ENCODE assay signal across 14 cellular contexts in genomic region chr7:34497153-34497777, GRCh38.
DNase-seq lines count a peak whose midpoint lies in the region; ATAC-seq, FAIRE-seq and TF ChIP-seq lines count a peak whose summit lies in the region.
"Had no signal": no experiment of that assay in that cellular context is flagged by ENCODE, and none has a peak within 500 bp of the region (broad histone marks: within the 10 kb centered on the region; RNA-seq: fewer than 3 reads in every experiment).

No MANE protein-coding gene starts in this region.

- no peak overlapping the region for H2AFZ ChIP-seq in HepG2 (ENCODE audit: low read length)
- no peak overlapping the region for H2AFZ ChIP-seq in OCI-LY7 (ENCODE audit: low read length)
- no peak overlapping the region for H2AFZ ChIP-seq in endothelial cell of umbilical vein (ENCODE audit: low read depth, low read length)

- H3K79me2 ChIP-seq in HepG2 (ENCODE audit: insufficient read depth, low read length), result no peaks in the 10 kb centered on the region
- H3K79me2 ChIP-seq in OCI-LY7 (ENCODE audit: insufficient read depth, low read depth, low read length), result no peaks in the 10 kb centered on the region
- no peaks in the 10 kb centered on the region for H3K79me2 ChIP-seq in endothelial cell of umbilical vein (ENCODE audit: control insufficient read depth, insufficient read depth, low read length)

- DNase-seq in HepG2 (ENCODE audit: low spot score) (no peak), right lobe of liver (no peak), OCI-LY7 (ENCODE audit: low spot score) (no peak), endothelial cell of umbilical vein (ENCODE audit: low read depth, low spot score) (no peak), urothelium cell line (ENCODE audit: low spot score) (peak; percentile 23), NOMO-1 treated with dmso at 0.1 percent for 144 hours (lab: John Stamatoyannopoulos, UW; ENCODE audit: unreplicated experiment) (no peak)
- DNase-seq: activated gamma-delta T cell treated with Interleukin-2 at 50 U/mL for 16 hours, colonic mucosa, NCI-H2171 treated with DMSO at 0.1 percent for 48 hours, substantia nigra had no signal

- no peak for TF ChIP-seq CTCF in HepG2 (CRISPR knock-in tag; IDR thresholded peaks at IDR 0.05)
- TF ChIP-seq CTCF in right lobe of liver (IDR thresholded peaks at IDR 0.05), result no peak
- peak; percentile 56 for TF ChIP-seq CTCF in OCI-LY7 (conservative IDR thresholded peaks at IDR 0.05; ENCODE audit: low read length)
- peak; percentile 12 to 34 for TF ChIP-seq CTCF in endothelial cell of umbilical vein (IDR thresholded peaks at IDR 0.05; ENCODE audit: extremely low read depth in 1 of 2, insufficient read depth in 1 of 2, low read depth in 1 of 2, low read length in 2 of 2)

- H3K4me1 ChIP-seq in HepG2 (ENCODE audit: insufficient read depth, low read length), result no peaks in the 10 kb centered on the region
- no peaks in the 10 kb centered on the region for H3K4me1 ChIP-seq in right lobe of liver
- H3K4me1 ChIP-seq in OCI-LY7 (ENCODE audit: insufficient read depth, low read length, poor library complexity, severe bottlenecking), result no peaks in the 10 kb centered on the region
- no peaks in the 10 kb centered on the region for H3K4me1 ChIP-seq in endothelial cell of umbilical vein (ENCODE audit: control insufficient read depth, extremely low read depth, insufficient read depth, low read length)
- H3K4me1 ChIP-seq: colonic mucosa had no signal

- in situ Hi-C loops in HepG2 (cut with HindIII; ENCODE audit: extremely low pct_ligation_motif_present, low pct_unique_long_range_greater_than_20kb), result no loop called here

- ATAC-seq in HepG2 (peak; percentile 58), right lobe of liver (no peak), GM21515 (IDR thresholded peaks at IDR 0.05; ENCODE audit: unreplicated experiment) (no peak), GM18502 (IDR thresholded peaks at IDR 0.05; ENCODE audit: poor library complexity, unreplicated experiment) (no peak)

- H3K27me3 ChIP-seq in HepG2 (ENCODE audit: control insufficient read depth in 1 of 2, insufficient read depth in 2 of 2, low read length in 2 of 2) (no peaks in the 10 kb centered on the region), right lobe of liver (no peaks in the 10 kb centered on the region), endothelial cell of umbilical vein (ENCODE audit: control insufficient read depth in 2 of 2, insufficient read depth in 2 of 2, low read length in 2 of 2) (no peaks in the 10 kb centered on the region)
- H3K27me3 ChIP-seq: colonic mucosa had no signal

- TF ChIP-seq POLR2A in HepG2 (IDR thresholded peaks at IDR 0.05; ENCODE audit: insufficient read depth in 1 of 2, low read depth in 2 of 2, low read length in 2 of 2) (no peak), right lobe of liver (IDR thresholded peaks at IDR 0.05) (no peak), endothelial cell of umbilical vein (IDR thresholded peaks at IDR 0.05; ENCODE audit: low read depth, low read length) (no peak)

- 87% methylated on average over 2 of the region's 4 CpGs for WGBS in HepG2 (ENCODE audit: low lambda C conversion rate)
- WGBS in right lobe of liver (ENCODE audit: insufficient coverage, low coverage, low lambda C conversion rate, missing lambda C conversion rate), result 43% methylated on average over 2 of the region's 4 CpGs

- no peaks in the 10 kb centered on the region for H3K9me3 ChIP-seq in HepG2 (ENCODE audit: low read length)
- H3K9me3 ChIP-seq in right lobe of liver, result no peaks in the 10 kb centered on the region
- H3K9me3 ChIP-seq in OCI-LY7 (ENCODE audit: low read length), result no peaks in the 10 kb centered on the region
- no peaks in the 10 kb centered on the region for H3K9me3 ChIP-seq in endothelial cell of umbilical vein (replicated peaks; ENCODE audit: control insufficient read depth, insufficient read depth, low read length)
- H3K9me3 ChIP-seq: colonic mucosa had no signal

- H3K9ac ChIP-seq in HepG2 (ENCODE audit: insufficient read depth, low read depth, low read length) (no peak overlapping the region), endothelial cell of umbilical vein (replicated peaks; ENCODE audit: extremely low read depth, insufficient read depth, low read length) (no peak overlapping the region)

- FAIRE-seq in HepG2 (lab: Jason Lieb, UNC), result no peak
- no peak for FAIRE-seq in endothelial cell of umbilical vein (lab: Jason Lieb, UNC)
- FAIRE-seq in urothelium cell line (lab: Jason Lieb, UNC), result no peak
- FAIRE-seq: GM12892 had no signal

- H3K4me2 ChIP-seq in HepG2 (ENCODE audit: low read depth, low read length) (no peak overlapping the region), OCI-LY7 (ENCODE audit: low read length) (no peak overlapping the region), endothelial cell of umbilical vein (ENCODE audit: insufficient read depth, low read length) (no peak overlapping the region)

- CTCF ChIA-PET in HepG2 (lab: Yijun Ruan, JAX; ENCODE audit: low intra/inter-chr PET ratio, low total read pairs), result no interaction called here
- CTCF ChIA-PET in OCI-LY7 (lab: Charles Lee; ENCODE audit: unreplicated experiment), result no interaction called here
- CTCF ChIA-PET in endothelial cell of umbilical vein (lab: Charles Lee), result interaction anchor here (0.6 to 2.1 kb wide), 14 partner anchors 9 to 282 kb away, joined by 3 to 12 read pairs (median 4); no protein-coding TSS in a partner anchor

- dilution Hi-C loops in endothelial cell of umbilical vein (cut with MboI; ENCODE audit: extremely low pct_ligation_motif_present, low sequenced_read_pairs), result no loop called here

- no peaks in the 10 kb centered on the region for H3K9me1 ChIP-seq in endothelial cell of umbilical vein (replicated peaks; ENCODE audit: control insufficient read depth, extremely low read depth, insufficient read depth, low read length)

- no peak overlapping the region for H3K27ac ChIP-seq in HepG2 (ENCODE audit: extremely low read length, insufficient read depth, low read length)
- no peak overlapping the region for H3K27ac ChIP-seq in right lobe of liver
- H3K27ac ChIP-seq in OCI-LY7 (ENCODE audit: low read depth, low read length, poor library complexity, severe bottlenecking), result no peak overlapping the region
- no peak overlapping the region for H3K27ac ChIP-seq in endothelial cell of umbilical vein (ENCODE audit: insufficient read depth, low read depth, low read length)
- H3K27ac ChIP-seq: colonic mucosa had no signal

- H3K9me2 ChIP-seq in OCI-LY7 (ENCODE audit: insufficient read depth, low read length), result no peaks in the 10 kb centered on the region

- intact Hi-C loops in HepG2 (cut with micrococcal nuclease; ENCODE audit: unreplicated experiment) (no loop called here), right lobe of liver (cut with DNase I) (no loop called here), OCI-LY7 (cut with micrococcal nuclease; ENCODE audit: unreplicated experiment) (no loop called here), endothelial cell of umbilical vein (cut with micrococcal nuclease) (no loop called here)

- H3K36me3 ChIP-seq in HepG2 (replicated peaks in 1 of 2; ENCODE audit: control insufficient read depth in 1 of 2, insufficient read depth in 2 of 2, low read length in 2 of 2) (0 out of 5 replicates have a peak, but pooled peaks cover 0 to 3% of the 10 kb centered on the region in 2 experiments), right lobe of liver (no peaks in the 10 kb centered on the region), OCI-LY7 (ENCODE audit: insufficient read depth, low read length) (no peaks in the 10 kb centered on the region), endothelial cell of umbilical vein (ENCODE audit: control insufficient read depth in 2 of 2, extremely low read depth in 1 of 2, insufficient read depth in 2 of 2, low read length in 2 of 2) (no peaks in the 10 kb centered on the region)
- H3K36me3 ChIP-seq: colonic mucosa had no signal

- BruUV-seq in HepG2 (replicated peaks; lab: Mats Ljungman, UMichigan) (no TSS peak), OCI-LY7 (replicated peaks; lab: Mats Ljungman, UMichigan) (no TSS peak), endothelial cell of umbilical vein (replicated peaks; lab: Mats Ljungman, UMichigan) (no TSS peak)

- H3K4me3 ChIP-seq in HepG2 (replicated peaks in 1 of 3; ENCODE audit: insufficient read depth in 1 of 3, low read depth in 2 of 3, low read length in 3 of 3) (no peak overlapping the region), right lobe of liver (no peak overlapping the region), OCI-LY7 (ENCODE audit: low read depth, low read length, poor library complexity, severe bottlenecking) (no peak overlapping the region), endothelial cell of umbilical vein (replicated peaks in 1 of 3; ENCODE audit: insufficient read depth in 1 of 3, low read depth in 1 of 3, low read length in 3 of 3) (no peak overlapping the region)
- H3K4me3 ChIP-seq: colonic mucosa, lung had no signal

- TF ChIP-seq EP300 in HepG2 (IDR thresholded peaks at IDR 0.05; ENCODE audit: low read depth in 2 of 2, low read length in 2 of 2), result no peak
- TF ChIP-seq EP300 in HepG2 (CRISPR knock-in tag; IDR thresholded peaks at IDR 0.05; ENCODE audit: borderline replicate concordance), result no peak

- POLR2A ChIA-PET in HepG2 (lab: Yijun Ruan, JAX) (no interaction called here), OCI-LY7 (lab: Charles Lee) (no interaction called here), endothelial cell of umbilical vein (lab: Charles Lee) (no interaction called here)

- H4K20me1 ChIP-seq in HepG2 (ENCODE audit: insufficient read depth, low read length) (no peaks in the 10 kb centered on the region), OCI-LY7 (ENCODE audit: insufficient read depth, low read length) (no peaks in the 10 kb centered on the region), endothelial cell of umbilical vein (replicated peaks; ENCODE audit: control insufficient read depth, extremely low read depth, insufficient read depth, low read length) (no peaks in the 10 kb centered on the region)

- TF ChIP-seq RAD21 in HepG2 (CRISPR knock-in tag; IDR thresholded peaks at IDR 0.05), result no peak

TF ChIP-seq in endothelial cell of umbilical vein, 7 proteins besides CTCF, POLR2A, EP300 and RAD21:
- no peak for TF ChIP-seq POLR2AphosphoS5 (IDR thresholded peaks at IDR 0.05; ENCODE audit: insufficient read depth, low read depth, low read length)
- TF ChIP-seq FOS (IDR thresholded peaks at IDR 0.05; ENCODE audit: borderline replicate concordance, insufficient read depth, low read length), result no peak
- no peak for TF ChIP-seq MYC (IDR thresholded peaks at IDR 0.05; ENCODE audit: low read depth, low read length)
- no peak for TF ChIP-seq GATA2 (IDR thresholded peaks at IDR 0.05; ENCODE audit: insufficient read depth, insufficient read length, low read depth, low read length)
- no peak for TF ChIP-seq MAX (IDR thresholded peaks at IDR 0.05; ENCODE audit: insufficient read depth, insufficient read length)
- no peak for TF ChIP-seq JUN (IDR thresholded peaks at IDR 0.05; ENCODE audit: borderline replicate concordance, insufficient read depth, insufficient read length, low read depth)
- TF ChIP-seq EZH2 (IDR thresholded peaks at IDR 0.05; ENCODE audit: borderline replicate concordance, low read depth, low read length, severe bottlenecking), result no peak

Comparison
In these comparisons a context has a peak if more than half of its experiments do, and no peak if none do; other contexts are left out.
1. CTCF ChIP-seq: peak in OCI-LY7 (single experiment) and endothelial cell of umbilical vein (2 of 2); none in HepG2 (single experiment) and right lobe of liver (0 of 4).